22 cellular contexts compared by ENCODE assay signal in the genomic region with DNA sequence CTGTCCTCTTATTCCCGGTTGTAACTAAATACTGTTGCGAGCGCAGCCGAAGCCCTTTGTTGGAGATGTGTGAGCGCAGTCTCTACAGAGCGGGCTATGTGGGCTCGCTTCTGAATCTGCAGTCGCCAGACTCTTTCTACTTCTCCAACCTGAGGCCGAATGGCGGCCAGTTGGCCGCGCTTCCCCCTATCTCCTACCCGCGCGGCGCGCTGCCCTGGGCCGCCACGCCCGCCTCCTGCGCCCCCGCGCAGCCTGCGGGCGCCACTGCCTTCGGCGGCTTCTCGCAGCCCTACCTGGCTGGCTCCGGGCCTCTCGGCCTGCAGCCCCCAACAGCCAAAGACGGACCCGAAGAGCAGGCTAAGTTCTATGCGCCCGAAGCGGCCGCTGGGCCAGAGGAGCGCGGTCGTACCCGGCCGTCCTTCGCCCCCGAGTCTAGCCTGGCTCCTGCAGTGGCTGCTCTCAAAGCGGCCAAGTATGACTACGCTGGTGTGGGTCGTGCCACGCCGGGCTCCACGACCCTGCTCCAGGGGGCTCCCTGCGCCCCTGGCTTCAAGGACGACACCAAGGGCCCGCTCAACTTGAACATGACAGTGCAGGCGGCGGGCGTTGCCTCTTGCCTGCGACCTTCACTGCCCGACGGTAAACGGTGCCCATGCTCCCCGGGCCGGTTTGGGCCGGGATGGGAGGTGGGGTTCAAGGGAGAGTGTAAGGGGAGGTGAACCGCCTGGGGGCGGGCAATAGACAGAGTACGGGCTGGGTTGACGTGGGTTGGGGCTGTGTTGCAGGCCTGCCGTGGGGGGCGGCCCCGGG. TPM values are rescaled to one million over a fixed set of nuclear protein-coding genes. Genes with fewer than 3 reads are reported as not detected.
DNase-seq lines count a peak whose midpoint lies in the region; ATAC-seq and TF ChIP-seq lines count a peak whose summit lies in the region.
"Had no signal": no experiment of that assay in that cellular context is flagged by ENCODE, and none has a peak within 500 bp of the region (broad histone marks: within the 10 kb centered on the region; RNA-seq: fewer than 3 reads in every experiment).

A gene with protein sequence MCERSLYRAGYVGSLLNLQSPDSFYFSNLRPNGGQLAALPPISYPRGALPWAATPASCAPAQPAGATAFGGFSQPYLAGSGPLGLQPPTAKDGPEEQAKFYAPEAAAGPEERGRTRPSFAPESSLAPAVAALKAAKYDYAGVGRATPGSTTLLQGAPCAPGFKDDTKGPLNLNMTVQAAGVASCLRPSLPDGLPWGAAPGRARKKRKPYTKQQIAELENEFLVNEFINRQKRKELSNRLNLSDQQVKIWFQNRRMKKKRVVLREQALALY (plus strand): TSS at position 59 of the 810 bp plus-strand sequence. CDS start 7 bp downstream, at position 66.

- peaks cover 32% of the 10 kb centered on the region for H3K4me1 Mint-ChIP-seq in activated T-cell treated with anti-CD3 and anti-CD28 coated beads, Interleukin-2, amount 50 U/mL, for 72 hours (ENCODE audit: low read depth)
- H3K4me1 Mint-ChIP-seq in T-helper 17 cell, result peaks cover 15% of the 10 kb centered on the region

- no peak within 1 kb of the TSS for H3K27ac Mint-ChIP-seq in activated T-cell treated with anti-CD3 and anti-CD28 coated beads, Interleukin-2, amount 50 U/mL, for 72 hours
- peak within 1 kb of the TSS; percentile 53 for H3K27ac Mint-ChIP-seq in T-helper 17 cell

- peaks cover 92% of the 10 kb centered on the region for H3K27me3 Mint-ChIP-seq in activated T-cell treated with anti-CD3 and anti-CD28 coated beads, Interleukin-2, amount 50 U/mL, for 72 hours (ENCODE audit: low read depth)
- peaks cover 93% of the 10 kb centered on the region for H3K27me3 Mint-ChIP-seq in T-helper 17 cell

- no peak within 1 kb of the TSS for H3K4me3 Mint-ChIP-seq in activated T-cell treated with anti-CD3 and anti-CD28 coated beads, Interleukin-2, amount 50 U/mL, for 72 hours
- H3K4me3 Mint-ChIP-seq in T-helper 17 cell, result no peak within 1 kb of the TSS

- no peak for TF ChIP-seq CTCF in stomach (IDR thresholded peaks at IDR 0.05)

- peaks cover 0 to 2% of the 10 kb centered on the region in 2 donors for H3K36me3 Mint-ChIP-seq in activated T-cell treated with anti-CD3 and anti-CD28 coated beads, Interleukin-2, amount 50 U/mL, for 72 hours (ENCODE audit: insufficient read depth in 2 of 2)
- peaks cover 2% of the 10 kb centered on the region for H3K36me3 Mint-ChIP-seq in T-helper 17 cell (ENCODE audit: low read depth)

- intact Hi-C loops in stomach (cut with DNase I; ENCODE audit: low total_unique reads), result loop anchor here (5.0 kb wide), 1 partner anchor 413 kb away; no protein-coding TSS in a partner anchor

- no peaks in the 10 kb centered on the region for H3K36me3 ChIP-seq in stomach

- no peak within 1 kb of the TSS for H3K4me3 ChIP-seq in stomach

- H3K9me3 Mint-ChIP-seq in activated T-cell treated with anti-CD3 and anti-CD28 coated beads, Interleukin-2, amount 50 U/mL, for 72 hours, result no peaks in the 10 kb centered on the region
- H3K9me3 Mint-ChIP-seq: activated T-cell treated with anti-CD3 and anti-CD28 coated beads, Interleukin-2, amount 50 U/mL, for 4 hours had no signal

- no peak for TF ChIP-seq POLR2A in stomach (IDR thresholded peaks at IDR 0.05)

- no peak for ATAC-seq in activated T-cell treated with anti-CD3 and anti-CD28 coated beads, Interleukin-2, amount 50 U/mL, for 72 hours (replicated peaks in 1 of 2)
- no peak for ATAC-seq in T-helper 17 cell
- ATAC-seq: activated T-cell treated with anti-CD3 and anti-CD28 coated beads, Interleukin-2, amount 50 U/mL, for 4 hours had no signal

- peaks cover 60 to 100% (median 100%) of the 10 kb centered on the region in 3 donors for H3K27me3 ChIP-seq in stomach

- DNase-seq in activated T-cell treated with anti-CD3 and anti-CD28 coated beads, Interleukin-2, amount 50 U/mL, for 1 hour, result peak; percentile 18
- DNase-seq in activated T-cell treated with anti-CD3 and anti-CD28 coated beads, Interleukin-2, amount 50 U/mL, for 72 hours, result no peak
- DNase-seq in T-helper 17 cell (no peak), islet precursor cell (peak; percentile 57), stomach (peak; percentile 24), NCI-H82 (lab: John Stamatoyannopoulos, UW) (no peak), LoVo (ENCODE audit: low spot score) (no peak), NCI-H748 treated with DMSO at 0.1 percent for 48 hours (lab: John Stamatoyannopoulos, UW) (no peak)
- DNase-seq: activated CD4-positive, CD25-positive, alpha-beta regulatory T cell; activated T-cell treated with anti-CD3 and anti-CD28 coated beads, Interleukin-2, amount 50 U/mL, for 4 hours; kidney glomerular epithelial cell; NCI-H2081; NCI-H526 treated with DMSO at 0.1 percent for 48 hours; T-helper 1 cell had no signal

- H3K9me3 ChIP-seq in T-helper 17 cell (ENCODE audit: control insufficient read depth, low read length, poor library complexity, severe bottlenecking) (peaks cover 8% of the 10 kb centered on the region), stomach (peaks cover 0 to 4% (median 0%) of the 10 kb centered on the region in 4 donors)
- H3K9me3 ChIP-seq: Caco-2 had no signal

- H3K27ac ChIP-seq in stomach, result no peak within 1 kb of the TSS
- H3K27ac ChIP-seq: RWPE1 had no signal

- H3K4me1 ChIP-seq in stomach, result peaks cover 32 to 61% (median 42%) of the 10 kb centered on the region in 4 donors

- 7 to 13% (median 9%) methylated on average over 26 to 69 of the region's 69 CpGs for WGBS in stomach, 5 donors

- no peak for TF ChIP-seq EP300 in stomach (IDR thresholded peaks at IDR 0.05)

RNA-seq across cellular contexts. Expression of the gene that starts here (rescaled TPM):
- not detected for total RNA-seq in activated T-cell treated with anti-CD3 and anti-CD28 coated beads, Interleukin-2, amount 50 U/mL, for 72 hours
- total RNA-seq in T-helper 17 cell (not detected), stomach (not detected)
- polyA plus RNA-seq in stomach, result not detected
- total RNA-seq: activated T-cell treated with anti-CD3 and anti-CD28 coated beads, Interleukin-2, amount 50 U/mL, for 4 hours; Caco-2; glomerular endothelial cell; MCF 10A; pulmonary artery endothelial cell had no signal
- polyA plus RNA-seq: AG04450, esophagus, thymus had no signal

Comparison
In these comparisons a context has a peak if more than half of its experiments do, and no peak if none do; other contexts are left out.
1. DNase-seq: peak in activated T-cell treated with anti-CD3 and anti-CD28 coated beads, Interleukin-2, amount 50 U/mL, for 1 hour (single experiment) and islet precursor cell (single experiment); none in activated T-cell treated with anti-CD3 and anti-CD28 coated beads, Interleukin-2, amount 50 U/mL, for 72 hours (0 of 2), T-helper 17 cell (0 of 3), NCI-H82 (single experiment), LoVo (single experiment) and NCI-H748 treated with DMSO at 0.1 percent for 48 hours (single experiment).
2. Peak in DNase-seq in stomach; RNA of the gene not detected or under 1 TPM.